Comparison of ENCODE assay signal across 1 cellular context in the genomic region with DNA sequence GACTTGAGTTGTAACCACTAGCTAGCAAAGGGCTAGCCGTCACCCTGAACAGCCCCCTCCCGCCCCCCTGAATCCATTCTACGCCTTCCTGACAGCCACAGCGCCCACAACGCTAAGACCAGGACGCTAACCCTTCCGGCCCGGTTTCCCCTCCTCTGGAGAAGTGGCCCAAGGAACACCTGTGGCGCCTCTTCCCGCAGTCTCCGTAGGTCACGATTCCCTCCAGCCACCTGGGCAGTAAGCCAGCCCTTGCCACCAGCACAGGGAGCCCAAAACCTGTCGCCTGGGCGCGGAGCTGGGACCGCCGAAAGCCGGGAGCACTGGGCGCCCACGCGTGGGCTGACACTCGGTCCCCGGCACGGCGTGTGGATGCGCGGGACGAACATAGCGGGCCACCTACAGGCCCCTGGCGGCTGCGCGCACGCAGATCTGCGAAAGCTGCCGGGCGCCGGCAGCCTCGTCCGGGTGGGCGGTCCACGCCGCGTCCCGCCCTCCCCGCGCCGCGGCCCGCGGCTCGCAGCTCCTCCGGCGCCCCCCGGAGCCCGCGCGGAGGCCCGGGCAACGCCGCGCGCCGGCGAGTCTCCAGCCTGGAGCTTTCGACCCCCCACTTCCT.
TF ChIP-seq lines count a peak whose summit lies in the region.

No MANE protein-coding gene starts in this region.

TF ChIP-seq in K562, 482 proteins besides CTCF, POLR2A, EP300 and RAD21 (continues in another document):
- no peak for TF ChIP-seq POLR2AphosphoS5 (IDR thresholded peaks at IDR 0.05; ENCODE audit: control insufficient read depth, insufficient read depth, low read depth, low read length)
- TF ChIP-seq RBM17 (IDR thresholded peaks at IDR 0.05; ENCODE audit: borderline replicate concordance, low read depth, low read length): no peak
- TF ChIP-seq ZBTB8A (IDR thresholded peaks at IDR 0.05; ENCODE audit: partially characterized antibody): no peak
- TF ChIP-seq SIRT6 (IDR thresholded peaks at IDR 0.05; ENCODE audit: low read depth, low read length): no peak
- no peak for TF ChIP-seq XRCC4 (IDR thresholded peaks at IDR 0.05; ENCODE audit: extremely low read depth, insufficient read depth, insufficient read length)
- TF ChIP-seq, protein P1, sequence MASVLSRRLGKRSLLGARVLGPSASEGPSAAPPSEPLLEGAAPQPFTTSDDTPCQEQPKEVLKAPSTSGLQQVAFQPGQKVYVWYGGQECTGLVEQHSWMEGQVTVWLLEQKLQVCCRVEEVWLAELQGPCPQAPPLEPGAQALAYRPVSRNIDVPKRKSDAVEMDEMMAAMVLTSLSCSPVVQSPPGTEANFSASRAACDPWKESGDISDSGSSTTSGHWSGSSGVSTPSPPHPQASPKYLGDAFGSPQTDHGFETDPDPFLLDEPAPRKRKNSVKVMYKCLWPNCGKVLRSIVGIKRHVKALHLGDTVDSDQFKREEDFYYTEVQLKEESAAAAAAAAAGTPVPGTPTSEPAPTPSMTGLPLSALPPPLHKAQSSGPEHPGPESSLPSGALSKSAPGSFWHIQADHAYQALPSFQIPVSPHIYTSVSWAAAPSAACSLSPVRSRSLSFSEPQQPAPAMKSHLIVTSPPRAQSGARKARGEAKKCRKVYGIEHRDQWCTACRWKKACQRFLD (CRISPR knock-in tag; IDR thresholded peaks at IDR 0.05): no peak
- TF ChIP-seq SRSF9 (IDR thresholded peaks at IDR 0.05; ENCODE audit: borderline replicate concordance, low read depth, low read length): no peak
- TF ChIP-seq NONO (IDR thresholded peaks at IDR 0.05; ENCODE audit: low read depth in 2 of 2, low read length in 1 of 2): peak in 1 of 2 experiments; percentile 69; a peak in 2 of 4 replicates
- no peak for TF ChIP-seq SOX6 (IDR thresholded peaks at IDR 0.05)
- TF ChIP-seq LEF1 (IDR thresholded peaks at IDR 0.05): no peak
- TF ChIP-seq MAFF (IDR thresholded peaks at IDR 0.05; ENCODE audit: low read length): no peak
- TF ChIP-seq MBD2 (IDR thresholded peaks at IDR 0.05; ENCODE audit: borderline replicate concordance, low read depth): no peak
- TF ChIP-seq, protein P2, sequence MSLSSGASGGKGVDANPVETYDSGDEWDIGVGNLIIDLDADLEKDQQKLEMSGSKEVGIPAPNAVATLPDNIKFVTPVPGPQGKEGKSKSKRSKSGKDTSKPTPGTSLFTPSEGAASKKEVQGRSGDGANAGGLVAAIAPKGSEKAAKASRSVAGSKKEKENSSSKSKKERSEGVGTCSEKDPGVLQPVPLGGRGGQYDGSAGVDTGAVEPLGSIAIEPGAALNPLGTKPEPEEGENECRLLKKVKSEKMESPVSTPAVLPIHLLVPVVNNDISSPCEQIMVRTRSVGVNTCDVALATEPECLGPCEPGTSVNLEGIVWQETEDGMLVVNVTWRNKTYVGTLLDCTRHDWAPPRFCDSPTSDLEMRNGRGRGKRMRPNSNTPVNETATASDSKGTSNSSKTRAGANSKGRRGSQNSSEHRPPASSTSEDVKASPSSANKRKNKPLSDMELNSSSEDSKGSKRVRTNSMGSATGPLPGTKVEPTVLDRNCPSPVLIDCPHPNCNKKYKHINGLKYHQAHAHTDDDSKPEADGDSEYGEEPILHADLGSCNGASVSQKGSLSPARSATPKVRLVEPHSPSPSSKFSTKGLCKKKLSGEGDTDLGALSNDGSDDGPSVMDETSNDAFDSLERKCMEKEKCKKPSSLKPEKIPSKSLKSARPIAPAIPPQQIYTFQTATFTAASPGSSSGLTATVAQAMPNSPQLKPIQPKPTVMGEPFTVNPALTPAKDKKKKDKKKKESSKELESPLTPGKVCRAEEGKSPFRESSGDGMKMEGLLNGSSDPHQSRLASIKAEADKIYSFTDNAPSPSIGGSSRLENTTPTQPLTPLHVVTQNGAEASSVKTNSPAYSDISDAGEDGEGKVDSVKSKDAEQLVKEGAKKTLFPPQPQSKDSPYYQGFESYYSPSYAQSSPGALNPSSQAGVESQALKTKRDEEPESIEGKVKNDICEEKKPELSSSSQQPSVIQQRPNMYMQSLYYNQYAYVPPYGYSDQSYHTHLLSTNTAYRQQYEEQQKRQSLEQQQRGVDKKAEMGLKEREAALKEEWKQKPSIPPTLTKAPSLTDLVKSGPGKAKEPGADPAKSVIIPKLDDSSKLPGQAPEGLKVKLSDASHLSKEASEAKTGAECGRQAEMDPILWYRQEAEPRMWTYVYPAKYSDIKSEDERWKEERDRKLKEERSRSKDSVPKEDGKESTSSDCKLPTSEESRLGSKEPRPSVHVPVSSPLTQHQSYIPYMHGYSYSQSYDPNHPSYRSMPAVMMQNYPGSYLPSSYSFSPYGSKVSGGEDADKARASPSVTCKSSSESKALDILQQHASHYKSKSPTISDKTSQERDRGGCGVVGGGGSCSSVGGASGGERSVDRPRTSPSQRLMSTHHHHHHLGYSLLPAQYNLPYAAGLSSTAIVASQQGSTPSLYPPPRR (CRISPR knock-in tag; IDR thresholded peaks at IDR 0.05; ENCODE audit: borderline replicate concordance): no peak; the same call in 1 of the 2 replicates
- TF ChIP-seq, protein P3, sequence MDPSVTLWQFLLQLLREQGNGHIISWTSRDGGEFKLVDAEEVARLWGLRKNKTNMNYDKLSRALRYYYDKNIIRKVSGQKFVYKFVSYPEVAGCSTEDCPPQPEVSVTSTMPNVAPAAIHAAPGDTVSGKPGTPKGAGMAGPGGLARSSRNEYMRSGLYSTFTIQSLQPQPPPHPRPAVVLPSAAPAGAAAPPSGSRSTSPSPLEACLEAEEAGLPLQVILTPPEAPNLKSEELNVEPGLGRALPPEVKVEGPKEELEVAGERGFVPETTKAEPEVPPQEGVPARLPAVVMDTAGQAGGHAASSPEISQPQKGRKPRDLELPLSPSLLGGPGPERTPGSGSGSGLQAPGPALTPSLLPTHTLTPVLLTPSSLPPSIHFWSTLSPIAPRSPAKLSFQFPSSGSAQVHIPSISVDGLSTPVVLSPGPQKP (CRISPR knock-in tag; IDR thresholded peaks at IDR 0.05): no peak
- no peak for TF ChIP-seq PTTG1 (tag; IDR thresholded peaks at IDR 0.05; ENCODE audit: low read depth)
- no peak for TF ChIP-seq ELF2 (CRISPR knock-in tag; IDR thresholded peaks at IDR 0.05)
- TF ChIP-seq ZSCAN29 (IDR thresholded peaks at IDR 0.05): no peak
- peak; percentile 38; the same call in 1 of the 2 replicates for TF ChIP-seq RB1 (IDR thresholded peaks at IDR 0.05; ENCODE audit: low read depth)
- TF ChIP-seq, protein P4, sequence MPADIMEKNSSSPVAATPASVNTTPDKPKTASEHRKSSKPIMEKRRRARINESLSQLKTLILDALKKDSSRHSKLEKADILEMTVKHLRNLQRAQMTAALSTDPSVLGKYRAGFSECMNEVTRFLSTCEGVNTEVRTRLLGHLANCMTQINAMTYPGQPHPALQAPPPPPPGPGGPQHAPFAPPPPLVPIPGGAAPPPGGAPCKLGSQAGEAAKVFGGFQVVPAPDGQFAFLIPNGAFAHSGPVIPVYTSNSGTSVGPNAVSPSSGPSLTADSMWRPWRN (IDR thresholded peaks at IDR 0.05; ENCODE audit: low read depth): no peak
- TF ChIP-seq, protein P5, sequence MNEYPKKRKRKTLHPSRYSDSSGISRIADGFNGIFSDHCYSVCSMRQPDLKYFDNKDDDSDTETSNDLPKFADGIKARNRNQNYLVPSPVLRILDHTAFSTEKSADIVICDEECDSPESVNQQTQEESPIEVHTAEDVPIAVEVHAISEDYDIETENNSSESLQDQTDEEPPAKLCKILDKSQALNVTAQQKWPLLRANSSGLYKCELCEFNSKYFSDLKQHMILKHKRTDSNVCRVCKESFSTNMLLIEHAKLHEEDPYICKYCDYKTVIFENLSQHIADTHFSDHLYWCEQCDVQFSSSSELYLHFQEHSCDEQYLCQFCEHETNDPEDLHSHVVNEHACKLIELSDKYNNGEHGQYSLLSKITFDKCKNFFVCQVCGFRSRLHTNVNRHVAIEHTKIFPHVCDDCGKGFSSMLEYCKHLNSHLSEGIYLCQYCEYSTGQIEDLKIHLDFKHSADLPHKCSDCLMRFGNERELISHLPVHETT (CRISPR knock-in tag; conservative IDR thresholded peaks at IDR 0.05 in 1 of 2, IDR thresholded peaks at IDR 0.05 in 1 of 2): no peak
- no peak for TF ChIP-seq EZH2 (IDR thresholded peaks at IDR 0.05; ENCODE audit: borderline replicate concordance, low read depth, low read length)
- TF ChIP-seq TEAD4 (IDR thresholded peaks at IDR 0.05; ENCODE audit: low read length): no peak
- TF ChIP-seq TEAD4 (CRISPR knock-in tag; IDR thresholded peaks at IDR 0.05; ENCODE audit: borderline replicate concordance): no peak
- no peak for TF ChIP-seq RBM14 (IDR thresholded peaks at IDR 0.05; ENCODE audit: borderline replicate concordance, insufficient read depth, low read depth, low read length)
- TF ChIP-seq TCF3 (CRISPR knock-in tag; IDR thresholded peaks at IDR 0.05): no peak
- TF ChIP-seq DIDO1 (tag; IDR thresholded peaks at IDR 0.05; ENCODE audit: low read depth): no peak
- TF ChIP-seq, protein P6, sequence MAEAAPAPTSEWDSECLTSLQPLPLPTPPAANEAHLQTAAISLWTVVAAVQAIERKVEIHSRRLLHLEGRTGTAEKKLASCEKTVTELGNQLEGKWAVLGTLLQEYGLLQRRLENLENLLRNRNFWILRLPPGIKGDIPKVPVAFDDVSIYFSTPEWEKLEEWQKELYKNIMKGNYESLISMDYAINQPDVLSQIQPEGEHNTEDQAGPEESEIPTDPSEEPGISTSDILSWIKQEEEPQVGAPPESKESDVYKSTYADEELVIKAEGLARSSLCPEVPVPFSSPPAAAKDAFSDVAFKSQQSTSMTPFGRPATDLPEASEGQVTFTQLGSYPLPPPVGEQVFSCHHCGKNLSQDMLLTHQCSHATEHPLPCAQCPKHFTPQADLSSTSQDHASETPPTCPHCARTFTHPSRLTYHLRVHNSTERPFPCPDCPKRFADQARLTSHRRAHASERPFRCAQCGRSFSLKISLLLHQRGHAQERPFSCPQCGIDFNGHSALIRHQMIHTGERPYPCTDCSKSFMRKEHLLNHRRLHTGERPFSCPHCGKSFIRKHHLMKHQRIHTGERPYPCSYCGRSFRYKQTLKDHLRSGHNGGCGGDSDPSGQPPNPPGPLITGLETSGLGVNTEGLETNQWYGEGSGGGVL (CRISPR knock-in tag; IDR thresholded peaks at IDR 0.05): no peak
- no peak for TF ChIP-seq ZNF232 (CRISPR knock-in tag; IDR thresholded peaks at IDR 0.05)
- no peak for TF ChIP-seq ZNF146 (CRISPR knock-in tag; IDR thresholded peaks at IDR 0.05; ENCODE audit: unreplicated experiment)
- TF ChIP-seq ZNF77 (CRISPR knock-in tag; IDR thresholded peaks at IDR 0.05): no peak
- TF ChIP-seq, protein P7, sequence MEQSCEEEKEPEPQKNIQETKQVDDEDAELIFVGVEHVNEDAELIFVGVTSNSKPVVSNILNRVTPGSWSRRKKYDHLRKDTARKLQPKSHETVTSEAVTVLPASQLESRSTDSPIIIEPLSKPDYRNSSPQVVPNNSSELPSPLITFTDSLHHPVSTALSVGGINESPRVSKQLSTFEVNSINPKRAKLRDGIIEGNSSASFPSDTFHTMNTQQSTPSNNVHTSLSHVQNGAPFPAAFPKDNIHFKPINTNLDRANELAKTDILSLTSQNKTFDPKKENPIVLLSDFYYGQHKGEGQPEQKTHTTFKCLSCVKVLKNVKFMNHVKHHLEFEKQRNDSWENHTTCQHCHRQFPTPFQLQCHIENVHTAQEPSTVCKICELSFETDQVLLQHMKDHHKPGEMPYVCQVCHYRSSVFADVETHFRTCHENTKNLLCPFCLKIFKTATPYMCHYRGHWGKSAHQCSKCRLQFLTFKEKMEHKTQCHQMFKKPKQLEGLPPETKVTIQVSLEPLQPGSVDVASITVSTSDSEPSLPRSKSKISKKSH (CRISPR knock-in tag; IDR thresholded peaks at IDR 0.05): no peak
- TF ChIP-seq, protein P8, sequence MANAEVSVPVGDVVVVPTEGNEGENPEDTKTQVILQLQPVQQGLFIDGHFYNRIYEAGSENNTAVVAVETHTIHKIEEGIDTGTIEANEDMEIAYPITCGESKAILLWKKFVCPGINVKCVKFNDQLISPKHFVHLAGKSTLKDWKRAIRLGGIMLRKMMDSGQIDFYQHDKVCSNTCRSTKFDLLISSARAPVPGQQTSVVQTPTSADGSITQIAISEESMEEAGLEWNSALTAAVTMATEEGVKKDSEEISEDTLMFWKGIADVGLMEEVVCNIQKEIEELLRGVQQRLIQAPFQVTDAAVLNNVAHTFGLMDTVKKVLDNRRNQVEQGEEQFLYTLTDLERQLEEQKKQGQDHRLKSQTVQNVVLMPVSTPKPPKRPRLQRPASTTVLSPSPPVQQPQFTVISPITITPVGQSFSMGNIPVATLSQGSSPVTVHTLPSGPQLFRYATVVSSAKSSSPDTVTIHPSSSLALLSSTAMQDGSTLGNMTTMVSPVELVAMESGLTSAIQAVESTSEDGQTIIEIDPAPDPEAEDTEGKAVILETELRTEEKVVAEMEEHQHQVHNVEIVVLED (CRISPR knock-in tag; IDR thresholded peaks at IDR 0.05): peak; percentile 39; the same call in 1 of the 2 replicates
- TF ChIP-seq PCBP2 (IDR thresholded peaks at IDR 0.05; ENCODE audit: low read depth, low read length, poor library complexity, severe bottlenecking): no peak
- TF ChIP-seq, protein P9, sequence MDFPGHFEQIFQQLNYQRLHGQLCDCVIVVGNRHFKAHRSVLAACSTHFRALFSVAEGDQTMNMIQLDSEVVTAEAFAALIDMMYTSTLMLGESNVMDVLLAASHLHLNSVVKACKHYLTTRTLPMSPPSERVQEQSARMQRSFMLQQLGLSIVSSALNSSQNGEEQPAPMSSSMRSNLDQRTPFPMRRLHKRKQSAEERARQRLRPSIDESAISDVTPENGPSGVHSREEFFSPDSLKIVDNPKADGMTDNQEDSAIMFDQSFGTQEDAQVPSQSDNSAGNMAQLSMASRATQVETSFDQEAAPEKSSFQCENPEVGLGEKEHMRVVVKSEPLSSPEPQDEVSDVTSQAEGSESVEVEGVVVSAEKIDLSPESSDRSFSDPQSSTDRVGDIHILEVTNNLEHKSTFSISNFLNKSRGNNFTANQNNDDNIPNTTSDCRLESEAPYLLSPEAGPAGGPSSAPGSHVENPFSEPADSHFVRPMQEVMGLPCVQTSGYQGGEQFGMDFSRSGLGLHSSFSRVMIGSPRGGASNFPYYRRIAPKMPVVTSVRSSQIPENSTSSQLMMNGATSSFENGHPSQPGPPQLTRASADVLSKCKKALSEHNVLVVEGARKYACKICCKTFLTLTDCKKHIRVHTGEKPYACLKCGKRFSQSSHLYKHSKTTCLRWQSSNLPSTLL (IDR thresholded peaks at IDR 0.05): no peak
- TF ChIP-seq ZNF316 (IDR thresholded peaks at IDR 0.05): no peak
- no peak for TF ChIP-seq C11orf30 (IDR thresholded peaks at IDR 0.05; ENCODE audit: low read depth)
- TF ChIP-seq, protein P10, sequence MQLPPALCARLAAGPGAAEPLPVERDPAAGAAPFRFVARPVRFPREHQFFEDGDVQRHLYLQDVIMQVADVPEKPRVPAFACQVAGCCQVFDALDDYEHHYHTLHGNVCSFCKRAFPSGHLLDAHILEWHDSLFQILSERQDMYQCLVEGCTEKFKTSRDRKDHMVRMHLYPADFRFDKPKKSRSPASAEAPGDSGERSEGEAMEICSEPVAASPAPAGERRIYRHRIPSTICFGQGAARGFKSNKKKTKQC (CRISPR knock-in tag; IDR thresholded peaks at IDR 0.05): peak; percentile 18; the same call in 1 of the 2 replicates
